Comparison of ENCODE assay signal across 25 cellular contexts in genomic region chr14:90995785-90996184, GRCh38.
DNase-seq lines count a peak whose midpoint lies in the region; ATAC-seq, FAIRE-seq and TF ChIP-seq lines count a peak whose summit lies in the region.
"Had no signal": no experiment of that assay in that cellular context is flagged by ENCODE, and none has a peak within 500 bp of the region (broad histone marks: within the 10 kb centered on the region; RNA-seq: fewer than 3 reads in every experiment).

No MANE protein-coding gene starts in this region.

- no peaks in the 10 kb centered on the region for H3K27me3 ChIP-seq in small intestine (ENCODE audit: control insufficient read depth in 2 of 2, insufficient read depth in 2 of 2, low read length in 2 of 2)

- intact Hi-C loops in mucosa of descending colon (cut with DNase I, micrococcal nuclease): no loop called here

- H3K4me1 ChIP-seq in mucosa of descending colon (ENCODE audit: low read depth) (no peaks in the 10 kb centered on the region), small intestine (ENCODE audit: control insufficient read depth in 2 of 2, insufficient read depth in 1 of 2, low read depth in 1 of 2, low read length in 1 of 2) (no peaks in the 10 kb centered on the region)
- H3K4me1 ChIP-seq: Caco-2 had no signal

- FAIRE-seq in small intestine (lab: Jason Lieb, UNC): no peak
- FAIRE-seq: GM12891, HTR-8/SVneo, K562 had no signal

- H3K27ac ChIP-seq in coronary artery: no peak overlapping the region
- H3K27ac ChIP-seq in small intestine (ENCODE audit: low read depth in 1 of 2, low read length in 1 of 2): no peak overlapping the region
- H3K27ac ChIP-seq: C4-2B, RWPE1 had no signal

- DNase-seq in A172 (ENCODE audit: low spot score) (peak; percentile 3), M059J (ENCODE audit: low read depth) (peak; percentile 50), astrocyte of the hippocampus (ENCODE audit: low read depth, low spot score) (peak; percentile 7), mucosa of descending colon (no peak), coronary artery (ENCODE audit: low spot score) (no peak), NCI-H128 (lab: John Stamatoyannopoulos, UW; ENCODE audit: unreplicated experiment) (no peak), small intestine (no peak)
- DNase-seq: 8988T; Caco-2; CD8-positive, alpha-beta T cell; EL; GDM1; H7; Kasumi-1; NCI-H1105 treated with DMSO at 0.1 percent for 48 hours; NCI-H2029; NCI-H526 treated with DMSO at 0.1 percent for 48 hours; SHP77 had no signal

- ATAC-seq in mucosa of descending colon (peak; percentile 17), HG02763 (IDR thresholded peaks at IDR 0.05; ENCODE audit: unreplicated experiment) (no peak)
- ATAC-seq: CD8-positive, alpha-beta T cell; K562; Panc1 had no signal

- no peak for TF ChIP-seq CTCF in mucosa of descending colon (IDR thresholded peaks at IDR 0.05)
- no peak for TF ChIP-seq CTCF in coronary artery (IDR thresholded peaks at IDR 0.05)

- no peak overlapping the region for H3K4me3 ChIP-seq in mucosa of descending colon
- no peak overlapping the region for H3K4me3 ChIP-seq in coronary artery
- H3K4me3 ChIP-seq in small intestine (ENCODE audit: low read depth in 1 of 2, low read length in 2 of 2): no peak overlapping the region
- H3K4me3 ChIP-seq: K562 had no signal

- WGBS in small intestine, 3 donors: 88 to 94% (median 89%) methylated on average over 4 of the region's 4 CpGs

- H3K36me3 ChIP-seq in mucosa of descending colon (ENCODE audit: low read depth) (no peaks in the 10 kb centered on the region), small intestine (ENCODE audit: control insufficient read depth in 2 of 2, insufficient read depth in 2 of 2, low read length in 2 of 2) (peaks cover 0 to 2% of the 10 kb centered on the region in 2 donors)

- H3K9me3 ChIP-seq in mucosa of descending colon (no peaks in the 10 kb centered on the region), small intestine (ENCODE audit: control insufficient read depth, low read depth) (no peaks in the 10 kb centered on the region)
- H3K9me3 ChIP-seq: Caco-2 had no signal

Comparison
In these comparisons a context has a peak if more than half of its experiments do, and no peak if none do; other contexts are left out.
1. DNase-seq: peak in A172 (single experiment), M059J (single experiment) and astrocyte of the hippocampus (single experiment); none in mucosa of descending colon (0 of 3), coronary artery (single experiment), NCI-H128 (single experiment) and small intestine (single experiment).